In genomic region chr10:7408003-7408493, GRCh38 we compare ENCODE assay signal across 8 cellular contexts. TPM values are rescaled to one million over a fixed set of nuclear protein-coding genes. Genes with fewer than 3 reads are reported as not detected.
DNase-seq lines count a peak whose midpoint lies in the region; ATAC-seq and TF ChIP-seq lines count a peak whose summit lies in the region.

No MANE protein-coding gene starts in this region.

- ATAC-seq in HG03432 (IDR thresholded peaks at IDR 0.05; ENCODE audit: unreplicated experiment) = peak; percentile 25
- ATAC-seq in activated T-helper 17 cell treated with anti-CD3 and anti-CD28 coated beads, Interleukin-2, amount 50 U/mL, for 72 hours (replicated peaks) = peak; percentile 2
- ATAC-seq in HG03378 (IDR thresholded peaks at IDR 0.05; ENCODE audit: unreplicated experiment) = no peak

- no peaks in the 10 kb centered on the region for H3K9me3 Mint-ChIP-seq in activated T-helper 17 cell treated with anti-CD3 and anti-CD28 coated beads, Interleukin-2, amount 50 U/mL, for 72 hours
- no peaks in the 10 kb centered on the region for H3K9me3 Mint-ChIP-seq in osteocyte (ENCODE audit: unreplicated experiment)

- TF ChIP-seq CTCF in osteocyte (IDR thresholded peaks at IDR 0.05) = no peak

- peak overlapping the region; percentile 41 for H3K27ac Mint-ChIP-seq in activated T-helper 17 cell treated with anti-CD3 and anti-CD28 coated beads, Interleukin-2, amount 50 U/mL, for 72 hours
- H3K27ac Mint-ChIP-seq in osteocyte (ENCODE audit: unreplicated experiment) = no peak overlapping the region

- H3K4me3 Mint-ChIP-seq in activated T-helper 17 cell treated with anti-CD3 and anti-CD28 coated beads, Interleukin-2, amount 50 U/mL, for 72 hours = peak overlapping the region; percentile 97
- peak overlapping the region; percentile 82 for H3K4me3 Mint-ChIP-seq in osteocyte (ENCODE audit: unreplicated experiment)

- H3K4me1 Mint-ChIP-seq in activated T-helper 17 cell treated with anti-CD3 and anti-CD28 coated beads, Interleukin-2, amount 50 U/mL, for 72 hours = peaks cover 39% of the 10 kb centered on the region
- H3K4me1 Mint-ChIP-seq in osteocyte (ENCODE audit: unreplicated experiment) = peaks cover 28% of the 10 kb centered on the region

- peak; percentile 25 for DNase-seq in GF-D8 (lab: John Stamatoyannopoulos, UW)
- peak; percentile 43 for DNase-seq in globus pallidus (ENCODE audit: low spot score)
- DNase-seq in osteocyte (ENCODE audit: extremely low spot score, unreplicated experiment) = no peak
- no peak for DNase-seq in NCI-H1694 treated with DMSO at 0.1 percent for 48 hours (lab: John Stamatoyannopoulos, UW)
- DNase-seq in kidney glomerular epithelial cell (lab: John Stamatoyannopoulos, UW) = no peak

- no peaks in the 10 kb centered on the region for H3K27me3 Mint-ChIP-seq in activated T-helper 17 cell treated with anti-CD3 and anti-CD28 coated beads, Interleukin-2, amount 50 U/mL, for 72 hours
- H3K27me3 Mint-ChIP-seq in osteocyte (ENCODE audit: unreplicated experiment) = peaks cover 38% of the 10 kb centered on the region

- peaks cover 42% of the 10 kb centered on the region for H3K36me3 Mint-ChIP-seq in activated T-helper 17 cell treated with anti-CD3 and anti-CD28 coated beads, Interleukin-2, amount 50 U/mL, for 72 hours (ENCODE audit: low read depth)
- H3K36me3 Mint-ChIP-seq in osteocyte (ENCODE audit: unreplicated experiment) = no peaks in the 10 kb centered on the region

RNA-seq across cellular contexts. Expression of gene SFMBT2, which starts 2.8 kb away (rescaled TPM):
- 10 to 100 TPM; 20.4 to 24.8 TPM for total RNA-seq in activated T-helper 17 cell treated with anti-CD3 and anti-CD28 coated beads, Interleukin-2, amount 50 U/mL, for 72 hours
- 1.1 and 2.7 TPM in 2 replicates for total RNA-seq in osteocyte

Comparison
In these comparisons a context has a peak if more than half of its experiments do, and no peak if none do; other contexts are left out.
1. DNase-seq: peak in GF-D8 (single experiment) and globus pallidus (single experiment); none in osteocyte (single experiment), NCI-H1694 treated with DMSO at 0.1 percent for 48 hours (single experiment) and kidney glomerular epithelial cell (single experiment).